Comparison of ENCODE assay signal across 19 cellular contexts in the genomic region with DNA sequence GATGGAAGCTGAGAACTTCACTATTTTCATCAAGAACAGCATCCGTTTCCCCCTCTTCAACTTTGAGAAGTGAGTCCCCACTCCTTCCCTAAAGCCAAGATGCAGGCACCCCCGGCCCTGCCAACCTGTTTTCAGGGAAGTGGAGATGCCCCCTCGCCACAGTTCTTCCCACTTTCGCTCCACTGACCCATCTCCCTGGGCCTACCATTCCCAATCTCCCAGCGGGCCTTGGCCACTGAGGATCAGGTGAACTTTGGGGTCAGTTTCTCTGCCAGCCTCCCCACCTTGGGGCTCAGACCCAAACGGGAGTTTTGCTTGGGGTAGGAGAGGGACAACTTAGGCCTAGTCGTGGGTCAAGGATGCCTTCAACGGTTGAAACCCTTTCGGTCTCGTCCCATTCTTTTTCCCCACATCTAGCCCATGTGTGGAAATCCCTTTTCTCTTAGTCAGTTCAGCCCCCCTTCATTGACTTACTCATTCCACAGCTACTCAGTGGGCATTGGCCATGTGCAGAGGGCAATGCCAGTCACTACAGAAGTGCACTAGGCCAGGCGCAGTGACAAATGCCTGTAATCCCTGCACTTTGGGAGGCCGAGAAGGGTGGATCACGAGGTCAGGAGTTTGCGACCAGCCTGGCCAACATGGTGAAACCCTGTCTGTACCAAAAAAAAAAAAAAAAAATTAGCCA. TPM values are rescaled to one million over a fixed set of nuclear protein-coding genes. Genes with fewer than 3 reads are reported as not detected.
"Had no signal": no experiment of that assay in that cellular context is flagged by ENCODE, and none has a peak within 500 bp of the region (broad histone marks: within the 10 kb centered on the region; RNA-seq: fewer than 3 reads in every experiment).

No MANE protein-coding gene starts in this region.

- H3K4me3 ChIP-seq: psoas muscle had no signal

- H3K4me3 Mint-ChIP-seq: activated CD4-positive, alpha-beta T cell treated with anti-CD3 and anti-CD28 coated beads, Interleukin-2, amount 10 ng/mL, durations not matched to agents 7 days and 5 days; activated T-helper 17 cell treated with anti-CD3 and anti-CD28 coated beads, Interleukin-2, amount 50 U/mL, for 72 hours; dendritic cell treated with granulocyte-macrophage colony-stimulating factor and Interleukin-4, amounts not matched to agents 40 ng/mL and 50 ng/mL, for 4 days; naive thymus-derived CD4-positive, alpha-beta T cell had no signal

- H3K27ac Mint-ChIP-seq: activated CD4-positive, alpha-beta T cell treated with anti-CD3 and anti-CD28 coated beads, Interleukin-2, amount 10 ng/mL, durations not matched to agents 7 days and 5 days; activated naive CD4-positive, alpha-beta T cell treated with anti-CD3 and anti-CD28 coated beads, Interleukin-2, amount 50 U/mL, for 72 hours; dendritic cell treated with granulocyte-macrophage colony-stimulating factor and Interleukin-4, amounts not matched to agents 40 ng/mL and 50 ng/mL, for 4 days; type B pancreatic cell; WTC11 had no signal

- H3K9me3 Mint-ChIP-seq: activated T-helper 17 cell treated with anti-CD3 and anti-CD28 coated beads, Interleukin-2, amount 50 U/mL, for 72 hours; dendritic cell treated with granulocyte-macrophage colony-stimulating factor and Interleukin-4, amounts not matched to agents 40 ng/mL and 50 ng/mL, for 4 days; type B pancreatic cell had no signal

- ATAC-seq: activated T-helper 17 cell treated with anti-CD3 and anti-CD28 coated beads, Interleukin-2, amount 50 U/mL, for 72 hours; naive thymus-derived CD4-positive, alpha-beta T cell had no signal

- H3K4me1 ChIP-seq: psoas muscle, right lobe of liver had no signal

- H3K36me3 ChIP-seq: brain microvascular endothelial cell, right lobe of liver had no signal

- DNase-seq: activated CD4-positive, alpha-beta T cell treated with anti-CD3 and anti-CD28 coated beads, Interleukin-2, amount 10 ng/mL, durations not matched to agents 7 days and 5 days; activated CD8-positive, alpha-beta memory T cell treated with anti-CD3 and anti-CD28 coated beads for 24 hours; brain microvascular endothelial cell; cerebellar nuclear complex; mammary epithelial cell; naive thymus-derived CD4-positive, alpha-beta T cell; right lobe of liver; stimulated activated CD4-positive, alpha-beta T cell treated with anti-CD3 and anti-CD28 coated beads, Interleukin-12 subunit alpha, Interleukin-12 subunit beta, amount 100 ng/mL, for 4 hours; stimulated activated naive CD4-positive, alpha-beta T cell treated with Interleukin-2 at 50 U/mL for 16 hours; T-helper 1 cell had no signal

- H3K36me3 Mint-ChIP-seq: type B pancreatic cell, WTC11 had no signal

- H3K9me3 ChIP-seq: psoas muscle, right lobe of liver had no signal

- H3K27me3 ChIP-seq: brain microvascular endothelial cell, right lobe of liver had no signal

- H3K27ac ChIP-seq: brain microvascular endothelial cell, psoas muscle, right lobe of liver had no signal

- H3K27me3 Mint-ChIP-seq: activated T-helper 17 cell treated with anti-CD3 and anti-CD28 coated beads, Interleukin-2, amount 50 U/mL, for 72 hours had no signal

RNA-seq across cellular contexts. Expression of a gene that starts 10.6 kb away (rescaled TPM):
- total RNA-seq: activated CD4-positive, alpha-beta T cell treated with anti-CD3 and anti-CD28 coated beads, Interleukin-2, amount 10 ng/mL, durations not matched to agents 7 days and 5 days; activated naive CD4-positive, alpha-beta T cell treated with anti-CD3 and anti-CD28 coated beads, Interleukin-2, amount 50 U/mL, for 72 hours; activated T-helper 17 cell treated with anti-CD3 and anti-CD28 coated beads, Interleukin-2, amount 50 U/mL, for 72 hours; epithelial cell of proximal tubule; glomerular endothelial cell; mammary epithelial cell; mononuclear cell; naive thymus-derived CD4-positive, alpha-beta T cell had no signal
- polyA plus RNA-seq: mammary epithelial cell; naive thymus-derived CD4-positive, alpha-beta T cell had no signal

RNA-seq across cellular contexts. Expression of a gene that starts 32.2 kb away (rescaled TPM):
- total RNA-seq: activated CD4-positive, alpha-beta T cell treated with anti-CD3 and anti-CD28 coated beads, Interleukin-2, amount 10 ng/mL, durations not matched to agents 7 days and 5 days; activated naive CD4-positive, alpha-beta T cell treated with anti-CD3 and anti-CD28 coated beads, Interleukin-2, amount 50 U/mL, for 72 hours; activated T-helper 17 cell treated with anti-CD3 and anti-CD28 coated beads, Interleukin-2, amount 50 U/mL, for 72 hours; epithelial cell of proximal tubule; glomerular endothelial cell; mammary epithelial cell; mononuclear cell; naive thymus-derived CD4-positive, alpha-beta T cell; psoas muscle; right lobe of liver; WTC11 had no signal
- polyA plus RNA-seq: mammary epithelial cell; naive thymus-derived CD4-positive, alpha-beta T cell; psoas muscle had no signal

RNA-seq across cellular contexts. Expression of a gene that starts 41.7 kb away (rescaled TPM):
- total RNA-seq: epithelial cell of proximal tubule, glomerular endothelial cell, mammary epithelial cell had no signal
- polyA plus RNA-seq: mammary epithelial cell; naive thymus-derived CD4-positive, alpha-beta T cell; psoas muscle had no signal
